Comparison of ENCODE assay signal across 8 cellular contexts in genomic region chr14:100305446-100306255, GRCh38. TPM values are rescaled to one million over a fixed set of nuclear protein-coding genes. Genes with fewer than 3 reads are reported as not detected.
DNase-seq lines count a peak whose midpoint lies in the region; ATAC-seq and TF ChIP-seq lines count a peak whose summit lies in the region.

No MANE protein-coding gene starts in this region.

- in situ Hi-C loops in GM13977 (cut with MboI; ENCODE audit: low pct_unique_long_range_greater_than_20kb, low sequenced_read_pairs, unreplicated experiment): no loop called here

- no peaks in the 10 kb centered on the region for H3K9me3 Mint-ChIP-seq in osteocyte (ENCODE audit: unreplicated experiment)

- no peaks in the 10 kb centered on the region for H3K36me3 Mint-ChIP-seq in osteocyte (ENCODE audit: unreplicated experiment)

- peak overlapping the region; percentile 82 for H3K4me3 Mint-ChIP-seq in osteocyte (ENCODE audit: unreplicated experiment)

- DNase-seq in GM13977 (ENCODE audit: low spot score): peak; percentile 60
- DNase-seq in Jurkat, Clone E6-1 (ENCODE audit: low read depth, low spot score): peak; percentile 62
- DNase-seq in activated T-cell treated with anti-CD3 and anti-CD28 coated beads, Interleukin-2, amount 50 U/mL, for 1 hour: peak; percentile 66
- no peak for DNase-seq in fibroblast of the aortic adventitia (ENCODE audit: low read depth)
- DNase-seq in osteocyte (ENCODE audit: extremely low spot score, unreplicated experiment): no peak
- no peak for DNase-seq in GM10266 (ENCODE audit: extremely low spot score)
- DNase-seq in NCI-H774 (lab: John Stamatoyannopoulos, UW): no peak

- H3K4me1 Mint-ChIP-seq in osteocyte (ENCODE audit: unreplicated experiment): peaks cover 50% of the 10 kb centered on the region

- TF ChIP-seq CTCF in GM13977 (IDR thresholded peaks at IDR 0.05; ENCODE audit: extremely low read depth, insufficient read depth, missing control alignments): no peak
- no peak for TF ChIP-seq CTCF in fibroblast of the aortic adventitia (IDR thresholded peaks at IDR 0.05; ENCODE audit: insufficient read depth, low read length)
- no peak for TF ChIP-seq CTCF in osteocyte (IDR thresholded peaks at IDR 0.05)
- TF ChIP-seq CTCF in GM10266 (IDR thresholded peaks at IDR 0.05; ENCODE audit: control insufficient read depth, insufficient read depth, low read depth, missing control alignments): no peak

- H3K27me3 Mint-ChIP-seq in osteocyte (ENCODE audit: unreplicated experiment): no peaks in the 10 kb centered on the region

- no peak for ATAC-seq in HG02759 (IDR thresholded peaks at IDR 0.05; ENCODE audit: unreplicated experiment)

- H3K4me3 ChIP-seq in Jurkat, Clone E6-1 (ENCODE audit: low read length): peak overlapping the region; percentile 74
- peak overlapping the region; percentile 74 for H3K4me3 ChIP-seq in fibroblast of the aortic adventitia (ENCODE audit: low read depth, low read length)

- H3K27ac Mint-ChIP-seq in osteocyte (ENCODE audit: unreplicated experiment): peak overlapping the region; percentile 63

RNA-seq across cellular contexts. Expression of gene SLC25A29, which starts 0.6 kb away (rescaled TPM):
- polyA plus RNA-seq in Jurkat, Clone E6-1 (2012; ENCODE audit: insufficient read depth, insufficient read length): 77.7 TPM
- total RNA-seq in fibroblast of the aortic adventitia (ENCODE audit: low replicate concordance): 10.4 and 11.5 TPM in 2 replicates
- 57.0 and 58.8 TPM in 2 replicates for total RNA-seq in osteocyte

RNA-seq across cellular contexts. Expression of gene SLC25A47, which starts 17.5 kb away (rescaled TPM):
- polyA plus RNA-seq in Jurkat, Clone E6-1 (2012; ENCODE audit: insufficient read depth, insufficient read length): not detected
- not detected in 2 replicates for total RNA-seq in fibroblast of the aortic adventitia (ENCODE audit: low replicate concordance)
- total RNA-seq in osteocyte: not detected in 2 replicates

Comparison
In these comparisons a context has a peak if more than half of its experiments do, and no peak if none do; other contexts are left out.
1. DNase-seq: peak in GM13977 (single experiment), Jurkat, Clone E6-1 (single experiment) and activated T-cell treated with anti-CD3 and anti-CD28 coated beads, Interleukin-2, amount 50 U/mL, for 1 hour (single experiment); none in fibroblast of the aortic adventitia (single experiment), osteocyte (single experiment), GM10266 (single experiment) and NCI-H774 (single experiment).